In the genomic region with DNA sequence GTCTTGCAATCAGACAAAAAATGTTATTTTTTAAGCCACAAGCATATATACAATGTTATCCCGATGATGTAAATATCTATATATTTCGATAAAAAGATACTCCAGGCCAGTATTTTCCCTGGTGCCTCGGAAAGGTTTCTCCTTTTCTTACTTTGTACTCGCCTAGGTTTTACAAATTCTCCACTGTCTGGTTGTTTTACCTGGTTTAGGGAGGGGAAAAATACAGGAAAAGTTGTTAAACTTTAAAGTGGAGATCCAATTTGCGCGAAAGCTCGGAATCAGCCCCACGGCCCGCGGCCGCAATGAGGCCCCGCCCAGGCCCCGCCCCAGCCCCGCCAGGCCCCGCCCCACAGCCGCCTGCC, we compare ENCODE assay signal across 8 cellular contexts. TPM values are rescaled to one million over a fixed set of nuclear protein-coding genes. Genes with fewer than 3 reads are reported as not detected.
DNase-seq lines count a peak whose midpoint lies in the region; ATAC-seq and TF ChIP-seq lines count a peak whose summit lies in the region.

No MANE protein-coding gene starts in this region.

- DNase-seq in activated T-cell treated with anti-CD3 and anti-CD28 coated beads, Interleukin-2, amount 50 U/mL, for 72 hours = no peak
- DNase-seq in activated T-cell treated with anti-CD3 and anti-CD28 coated beads for 4 hours = no peak
- no peak for DNase-seq in astrocyte of the spinal cord (ENCODE audit: low read depth, low spot score)
- no peak for DNase-seq in tibial artery

- H3K4me3 Mint-ChIP-seq in activated T-cell treated with anti-CD3 and anti-CD28 coated beads, Interleukin-2, amount 50 U/mL, for 72 hours = peak overlapping the region; percentile 76 to 84

- peak overlapping the region; percentile 21 for H3K27ac Mint-ChIP-seq in activated T-cell treated with anti-CD3 and anti-CD28 coated beads, Interleukin-2, amount 50 U/mL, for 72 hours

- ATAC-seq in activated T-cell treated with anti-CD3 and anti-CD28 coated beads, Interleukin-2, amount 50 U/mL, for 72 hours (replicated peaks in 1 of 2) = no peak
- ATAC-seq in GM18867 (IDR thresholded peaks at IDR 0.05; ENCODE audit: unreplicated experiment) = no peak
- no peak for ATAC-seq in HG03460 (IDR thresholded peaks at IDR 0.05; ENCODE audit: unreplicated experiment)
- no peak for ATAC-seq in HG02798 (IDR thresholded peaks at IDR 0.05; ENCODE audit: poor library complexity, unreplicated experiment)

- H3K4me1 ChIP-seq in liver (ENCODE audit: control insufficient read depth in 4 of 4, insufficient read depth in 4 of 4, low read length in 3 of 4) (peaks cover 0 to 36% (median 29%) of the 10 kb centered on the region in 4 donors), tibial artery (peaks cover 0 to 19% (median 11%) of the 10 kb centered on the region in 4 donors)

- H3K9me3 Mint-ChIP-seq in activated T-cell treated with anti-CD3 and anti-CD28 coated beads, Interleukin-2, amount 50 U/mL, for 72 hours = no peaks in the 10 kb centered on the region

- no peaks in the 10 kb centered on the region for H3K36me3 Mint-ChIP-seq in activated T-cell treated with anti-CD3 and anti-CD28 coated beads, Interleukin-2, amount 50 U/mL, for 72 hours (ENCODE audit: insufficient read depth in 2 of 2)

- H3K9me3 ChIP-seq in liver (ENCODE audit: control insufficient read depth in 4 of 4, low read length in 3 of 4) (no peaks in the 10 kb centered on the region), tibial artery (no peaks in the 10 kb centered on the region)

- peak overlapping the region; percentile 81 to 95 for H3K9ac ChIP-seq in liver (ENCODE audit: low read depth in 1 of 2, low read length in 2 of 2)

- H3K27me3 Mint-ChIP-seq in activated T-cell treated with anti-CD3 and anti-CD28 coated beads, Interleukin-2, amount 50 U/mL, for 72 hours (ENCODE audit: low read depth) = no peaks in the 10 kb centered on the region

- H3K36me3 ChIP-seq in liver (ENCODE audit: control insufficient read depth in 4 of 4, insufficient read depth in 3 of 4, low read depth in 1 of 4, low read length in 3 of 4) = no peaks in the 10 kb centered on the region
- no peaks in the 10 kb centered on the region for H3K36me3 ChIP-seq in tibial artery

- WGBS in liver = 1% methylated on average over 16 of the region's 16 CpGs

- H3K4me3 ChIP-seq in astrocyte of the spinal cord (ENCODE audit: low read depth, low read length) = peak overlapping the region; percentile 60
- peak overlapping the region; percentile 20 to 63 (median 39) for H3K4me3 ChIP-seq in liver (ENCODE audit: low read depth in 1 of 3, low read length in 3 of 3)
- peak overlapping the region; percentile 43 to 47 for H3K4me3 ChIP-seq in tibial artery

- TF ChIP-seq CTCF in astrocyte of the spinal cord (IDR thresholded peaks at IDR 0.05; ENCODE audit: low read depth, low read length) (no peak), liver (IDR thresholded peaks at IDR 0.05; ENCODE audit: low read depth, low read length, missing input control) (no peak), tibial artery (IDR thresholded peaks at IDR 0.05) (no peak)

- peak overlapping the region; percentile 73 to 87 for H3K27ac ChIP-seq in liver (ENCODE audit: low read depth in 1 of 2, low read length in 2 of 2)
- peak overlapping the region; percentile 39 to 77 for H3K27ac ChIP-seq in tibial artery

- peaks cover 27% of the 10 kb centered on the region for H3K4me1 Mint-ChIP-seq in activated T-cell treated with anti-CD3 and anti-CD28 coated beads, Interleukin-2, amount 50 U/mL, for 72 hours (ENCODE audit: low read depth)

- H3K27me3 ChIP-seq in liver (ENCODE audit: control insufficient read depth in 4 of 4, insufficient read depth in 4 of 4, low read length in 3 of 4) (no peaks in the 10 kb centered on the region), tibial artery (no peaks in the 10 kb centered on the region)

- intact Hi-C loops in tibial artery (cut with DNase I; ENCODE audit: low total_unique reads) = no loop called here

- no peak for TF ChIP-seq RAD21 in liver (IDR thresholded peaks at IDR 0.05)

- in situ Hi-C loops in astrocyte of the spinal cord (cut with HindIII; ENCODE audit: low sequenced_read_pairs) = no loop called here

TF ChIP-seq in liver, 16 proteins besides CTCF, POLR2A, EP300 and RAD21:
- no peak for TF ChIP-seq GABPA (IDR thresholded peaks at IDR 0.05 in 1 of 2, conservative IDR thresholded peaks at IDR 0.05 in 1 of 2)
- no peak for TF ChIP-seq FOXA2 (IDR thresholded peaks at IDR 0.05)
- TF ChIP-seq, protein P1, sequence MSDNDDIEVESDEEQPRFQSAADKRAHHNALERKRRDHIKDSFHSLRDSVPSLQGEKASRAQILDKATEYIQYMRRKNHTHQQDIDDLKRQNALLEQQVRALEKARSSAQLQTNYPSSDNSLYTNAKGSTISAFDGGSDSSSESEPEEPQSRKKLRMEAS (IDR thresholded peaks at IDR 0.05) = no peak
- TF ChIP-seq SP1 (IDR thresholded peaks at IDR 0.05) = no peak
- no peak for TF ChIP-seq JUND (IDR thresholded peaks at IDR 0.05)
- TF ChIP-seq HNF4A (conservative IDR thresholded peaks at IDR 0.05) = no peak
- TF ChIP-seq, protein P2, sequence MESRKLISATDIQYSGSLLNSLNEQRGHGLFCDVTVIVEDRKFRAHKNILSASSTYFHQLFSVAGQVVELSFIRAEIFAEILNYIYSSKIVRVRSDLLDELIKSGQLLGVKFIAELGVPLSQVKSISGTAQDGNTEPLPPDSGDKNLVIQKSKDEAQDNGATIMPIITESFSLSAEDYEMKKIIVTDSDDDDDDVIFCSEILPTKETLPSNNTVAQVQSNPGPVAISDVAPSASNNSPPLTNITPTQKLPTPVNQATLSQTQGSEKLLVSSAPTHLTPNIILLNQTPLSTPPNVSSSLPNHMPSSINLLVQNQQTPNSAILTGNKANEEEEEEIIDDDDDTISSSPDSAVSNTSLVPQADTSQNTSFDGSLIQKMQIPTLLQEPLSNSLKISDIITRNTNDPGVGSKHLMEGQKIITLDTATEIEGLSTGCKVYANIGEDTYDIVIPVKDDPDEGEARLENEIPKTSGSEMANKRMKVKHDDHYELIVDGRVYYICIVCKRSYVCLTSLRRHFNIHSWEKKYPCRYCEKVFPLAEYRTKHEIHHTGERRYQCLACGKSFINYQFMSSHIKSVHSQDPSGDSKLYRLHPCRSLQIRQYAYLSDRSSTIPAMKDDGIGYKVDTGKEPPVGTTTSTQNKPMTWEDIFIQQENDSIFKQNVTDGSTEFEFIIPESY (IDR thresholded peaks at IDR 0.05) = no peak
- TF ChIP-seq, protein P3, sequence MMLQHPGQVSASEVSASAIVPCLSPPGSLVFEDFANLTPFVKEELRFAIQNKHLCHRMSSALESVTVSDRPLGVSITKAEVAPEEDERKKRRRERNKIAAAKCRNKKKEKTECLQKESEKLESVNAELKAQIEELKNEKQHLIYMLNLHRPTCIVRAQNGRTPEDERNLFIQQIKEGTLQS (IDR thresholded peaks at IDR 0.05) = no peak
- TF ChIP-seq, protein P4, sequence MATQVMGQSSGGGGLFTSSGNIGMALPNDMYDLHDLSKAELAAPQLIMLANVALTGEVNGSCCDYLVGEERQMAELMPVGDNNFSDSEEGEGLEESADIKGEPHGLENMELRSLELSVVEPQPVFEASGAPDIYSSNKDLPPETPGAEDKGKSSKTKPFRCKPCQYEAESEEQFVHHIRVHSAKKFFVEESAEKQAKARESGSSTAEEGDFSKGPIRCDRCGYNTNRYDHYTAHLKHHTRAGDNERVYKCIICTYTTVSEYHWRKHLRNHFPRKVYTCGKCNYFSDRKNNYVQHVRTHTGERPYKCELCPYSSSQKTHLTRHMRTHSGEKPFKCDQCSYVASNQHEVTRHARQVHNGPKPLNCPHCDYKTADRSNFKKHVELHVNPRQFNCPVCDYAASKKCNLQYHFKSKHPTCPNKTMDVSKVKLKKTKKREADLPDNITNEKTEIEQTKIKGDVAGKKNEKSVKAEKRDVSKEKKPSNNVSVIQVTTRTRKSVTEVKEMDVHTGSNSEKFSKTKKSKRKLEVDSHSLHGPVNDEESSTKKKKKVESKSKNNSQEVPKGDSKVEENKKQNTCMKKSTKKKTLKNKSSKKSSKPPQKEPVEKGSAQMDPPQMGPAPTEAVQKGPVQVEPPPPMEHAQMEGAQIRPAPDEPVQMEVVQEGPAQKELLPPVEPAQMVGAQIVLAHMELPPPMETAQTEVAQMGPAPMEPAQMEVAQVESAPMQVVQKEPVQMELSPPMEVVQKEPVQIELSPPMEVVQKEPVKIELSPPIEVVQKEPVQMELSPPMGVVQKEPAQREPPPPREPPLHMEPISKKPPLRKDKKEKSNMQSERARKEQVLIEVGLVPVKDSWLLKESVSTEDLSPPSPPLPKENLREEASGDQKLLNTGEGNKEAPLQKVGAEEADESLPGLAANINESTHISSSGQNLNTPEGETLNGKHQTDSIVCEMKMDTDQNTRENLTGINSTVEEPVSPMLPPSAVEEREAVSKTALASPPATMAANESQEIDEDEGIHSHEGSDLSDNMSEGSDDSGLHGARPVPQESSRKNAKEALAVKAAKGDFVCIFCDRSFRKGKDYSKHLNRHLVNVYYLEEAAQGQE (IDR thresholded peaks at IDR 0.05) = no peak
- no peak for TF ChIP-seq NR2F2 (IDR thresholded peaks at IDR 0.05)
- no peak for TF ChIP-seq RXRA (IDR thresholded peaks at IDR 0.05)
- no peak for TF ChIP-seq TAF1 (conservative IDR thresholded peaks at IDR 0.05)
- TF ChIP-seq EGR1 (IDR thresholded peaks at IDR 0.05; ENCODE audit: low read depth in 2 of 2) = no peak
- no peak for TF ChIP-seq HNF4G (IDR thresholded peaks at IDR 0.05)
- no peak for TF ChIP-seq YY1 (IDR thresholded peaks at IDR 0.05)
- TF ChIP-seq FOXA1 (IDR thresholded peaks at IDR 0.05) = no peak

RNA-seq across cellular contexts. Expression of a gene that starts 58.4 kb away (rescaled TPM):
- not detected for total RNA-seq in activated T-cell treated with anti-CD3 and anti-CD28 coated beads, Interleukin-2, amount 50 U/mL, for 72 hours
- under 1 TPM in 1 of 2 donors, not detected in 1; 0.28 TPM for total RNA-seq in liver
- polyA plus RNA-seq in liver = under 1 TPM in 1 of 2 donors, not detected in 1; 0.06 TPM
